ENCODE assay signal across 8 cellular contexts in genomic region chr22:23858484-23858815, GRCh38. TPM values are rescaled to one million over a fixed set of nuclear protein-coding genes. Genes with fewer than 3 reads are reported as not detected.
A peak's percentile ranks its signal among the peaks of the same experiment; 100 is the strongest.
DNase-seq lines count a peak whose midpoint lies in the region; ATAC-seq, FAIRE-seq and TF ChIP-seq lines count a peak whose summit lies in the region.

No MANE protein-coding gene starts in this region.

- no peak for FAIRE-seq in H1 (lab: Jason Lieb, UNC)

- DNase-seq in NB4 (ENCODE audit: low read depth) = no peak
- DNase-seq in H1 (ENCODE audit: low read depth in 1 of 2, low spot score in 2 of 2) = no peak
- DNase-seq in neural progenitor cell (ENCODE audit: low spot score) = no peak
- no peak for DNase-seq in G401 (ENCODE audit: low spot score)
- DNase-seq in NOMO-1 (lab: John Stamatoyannopoulos, UW; ENCODE audit: unreplicated experiment in 2 of 2) = no peak

- peaks cover 5% of the 10 kb centered on the region for H3K27me3 Mint-ChIP-seq in neural progenitor cell (ENCODE audit: insufficient read depth, low read depth)

- no peak for TF ChIP-seq CTCF in NB4 (IDR thresholded peaks at IDR 0.05; ENCODE audit: low read depth, low read length)
- TF ChIP-seq CTCF in H1 (IDR thresholded peaks at IDR 0.05; ENCODE audit: control extremely low read depth in 1 of 3, insufficient read depth in 1 of 3, low read depth in 1 of 3, low read length in 3 of 3) = no peak
- no peak for TF ChIP-seq CTCF in neural progenitor cell (IDR thresholded peaks at IDR 0.05)

- H3K18ac ChIP-seq in H1 (ENCODE audit: extremely low read depth, low read length) = no peak overlapping the region

- in situ Hi-C loops in G401 (cut with HindIII; ENCODE audit: low sequenced_read_pairs) = no loop called here

- no peak overlapping the region for H3K23ac ChIP-seq in H1 (ENCODE audit: insufficient read length)

- no peaks in the 10 kb centered on the region for H3K9me3 ChIP-seq in BLaER1
- no peaks in the 10 kb centered on the region for H3K9me3 ChIP-seq in H1 (ENCODE audit: insufficient read depth in 2 of 2, low read depth in 1 of 2, low read length in 1 of 2)
- H3K9me3 ChIP-seq in neural progenitor cell (ENCODE audit: low read depth) = no peaks in the 10 kb centered on the region

- H2BK15ac ChIP-seq in H1 (ENCODE audit: low read length) = no peak overlapping the region

- no peak overlapping the region for H2AK5ac ChIP-seq in H1 (ENCODE audit: low read depth, low read length)

- peaks cover 8% of the 10 kb centered on the region for H3K36me3 Mint-ChIP-seq in neural progenitor cell

- H3K27me3 ChIP-seq in BLaER1 (no peaks in the 10 kb centered on the region), H1 (replicated peaks in 1 of 4; ENCODE audit: control insufficient read depth in 3 of 4, extremely low read depth in 1 of 4, insufficient read depth in 3 of 4, low read length in 3 of 4) (no peaks in the 10 kb centered on the region), neural progenitor cell (peaks cover 7% of the 10 kb centered on the region)

- no peak for TF ChIP-seq POLR2A in NB4 (IDR thresholded peaks at IDR 0.05; ENCODE audit: extremely low read depth, insufficient read length)
- no peak for TF ChIP-seq POLR2A in H1 (IDR thresholded peaks at IDR 0.05; ENCODE audit: control extremely low read depth in 1 of 2, low read depth in 2 of 2, low read length in 2 of 2)

- CTCF ChIA-PET in H1 (lab: Charles Lee; ENCODE audit: partially characterized antibody) = interaction anchor here (0.6 to 2.5 kb wide), 11 partner anchors 9 to 90 kb away, joined by 3 to 13 read pairs (median 5); partner anchors contain the start of genes CHCHD10 and MIF

- 0 out of 2 replicates have a peak overlapping the region, but pooled peaks have one; percentile 85 for H2BK5ac ChIP-seq in H1 (ENCODE audit: low read depth, low read length)

- H3K4me3 Mint-ChIP-seq in neural progenitor cell = peak overlapping the region; percentile 86

- H4K8ac ChIP-seq in H1 (ENCODE audit: extremely low read depth, insufficient read depth, low read length) = no peak overlapping the region

- no peak overlapping the region for H2BK120ac ChIP-seq in H1 (replicated peaks; ENCODE audit: low read depth, low read length)

- H3K27ac Mint-ChIP-seq in neural progenitor cell = peak overlapping the region; percentile 65

- no peak overlapping the region for H2AFZ ChIP-seq in H1 (ENCODE audit: low read length)
- H2AFZ ChIP-seq in neural progenitor cell (replicated peaks) = peak overlapping the region; percentile 64

- TF ChIP-seq EP300 in H1 (IDR thresholded peaks at IDR 0.05; ENCODE audit: borderline replicate concordance in 1 of 2, low read depth in 2 of 2, low read length in 2 of 2) = no peak

- peaks cover 24% of the 10 kb centered on the region for H3K4me1 ChIP-seq in BLaER1
- peaks cover 3 to 15% (median 5%) of the 10 kb centered on the region in 4 experiments; a peak in 6 of 7 replicates for H3K4me1 ChIP-seq in H1 (replicated peaks in 1 of 4; ENCODE audit: control insufficient read depth in 3 of 4, insufficient read depth in 4 of 4, low read length in 3 of 4)
- H3K4me1 ChIP-seq in neural progenitor cell = peaks cover 4% of the 10 kb centered on the region

- no peak overlapping the region for H4K5ac ChIP-seq in H1 (ENCODE audit: insufficient read length, low read depth, low read length)

- peak overlapping the region; percentile 81 for H3K4me3 ChIP-seq in BLaER1
- H3K4me3 ChIP-seq in NB4 (ENCODE audit: low read depth, low read length) = peak overlapping the region; percentile 89
- H3K4me3 ChIP-seq in H1 (ENCODE audit: extremely low read depth in 1 of 4, insufficient read depth in 2 of 4, low read depth in 3 of 4, low read length in 4 of 4) = peak overlapping the region; percentile 48 to 84 (median 68); a peak in 7 of 8 replicates
- peak overlapping the region; percentile 61 for H3K4me3 ChIP-seq in neural progenitor cell

- peak overlapping the region; percentile 99 for H3K4me2 ChIP-seq in BLaER1
- H3K4me2 ChIP-seq in H1 (ENCODE audit: insufficient read depth in 1 of 2, low read depth in 2 of 2, low read length in 2 of 2) = peak overlapping the region; percentile 76 to 97
- H3K4me2 ChIP-seq in neural progenitor cell = peak overlapping the region; percentile 85

- no peak overlapping the region for H2BK12ac ChIP-seq in H1 (ENCODE audit: low read depth, low read length)

- no peak for TF ChIP-seq RAD21 in H1 (IDR thresholded peaks at IDR 0.05 in 1 of 2, conservative IDR thresholded peaks at IDR 0.05 in 1 of 2; ENCODE audit: low read depth in 2 of 2, low read length in 2 of 2)

- H2BK20ac ChIP-seq in H1 (ENCODE audit: low read length) = no peak overlapping the region

- POLR2A ChIA-PET in H1 (lab: Charles Lee; ENCODE audit: partially characterized antibody) = interaction anchor here (0.7 to 3.3 kb wide), 10 partner anchors 10 to 299 kb away, joined by 3 to 37 read pairs (median 5); partner anchors contain the start of genes DERL3, MIF and MMP11

- H3K14ac ChIP-seq in H1 (ENCODE audit: insufficient read length) = no peak overlapping the region

- no peaks in the 10 kb centered on the region for H3K9me3 Mint-ChIP-seq in neural progenitor cell

- H3K79me1 ChIP-seq in H1 (ENCODE audit: low read depth, low read length) = no peaks in the 10 kb centered on the region

- peak overlapping the region; percentile 89 for H3K9ac ChIP-seq in BLaER1
- H3K9ac ChIP-seq in H1 (replicated peaks in 1 of 4; ENCODE audit: extremely low read depth in 1 of 4, low read depth in 3 of 4, low read length in 3 of 4) = 0 out of 7 replicates have a peak overlapping the region, but pooled peaks of 1 of the 4 experiments have one; percentile 54
- H3K9ac ChIP-seq in neural progenitor cell = no peak overlapping the region

- ATAC-seq in GM21360 (IDR thresholded peaks at IDR 0.05; ENCODE audit: unreplicated experiment) = no peak
- no peak for ATAC-seq in HG02852 (IDR thresholded peaks at IDR 0.05; ENCODE audit: unreplicated experiment)

- H3K23me2 ChIP-seq in H1 (ENCODE audit: low read depth, low read length) = peaks cover 11% of the 10 kb centered on the region

- peaks cover 24% of the 10 kb centered on the region for H3K4me1 Mint-ChIP-seq in neural progenitor cell

- WGBS in H1 (ENCODE audit: extremely low coverage in 1 of 2, insufficient coverage in 1 of 2, insufficient read length in 1 of 2, insufficient replicate concordance in 2 of 2, low coverage in 1 of 2, low lambda C conversion rate in 2 of 2, missing lambda C conversion rate in 1 of 2), 2 experiments = 51% methylated on average over 7 of the region's 7 CpGs; no CpG with 5 or more reads in 1 of the 2 experiments

- H3F3A ChIP-seq in neural progenitor cell (ENCODE audit: low read depth) = peaks cover 28% of the 10 kb centered on the region

- no peak overlapping the region for H3K4ac ChIP-seq in H1 (replicated peaks; ENCODE audit: insufficient read length, low read depth, low read length)

- H3K27ac ChIP-seq in BLaER1 = peak overlapping the region; percentile 91
- peak overlapping the region; percentile 4; the same call in 1 of the 2 replicates for H3K27ac ChIP-seq in H1 (ENCODE audit: low read depth, low read length)
- H3K27ac ChIP-seq in neural progenitor cell = no peak overlapping the region

- H3K56ac ChIP-seq in H1 (replicated peaks; ENCODE audit: insufficient read length, low read depth, low read length) = no peak overlapping the region

- H3K36me3 ChIP-seq in BLaER1 (peaks cover 5% of the 10 kb centered on the region; the same call in 1 of the 2 replicates), H1 (ENCODE audit: control insufficient read depth in 2 of 4, insufficient read depth in 4 of 4, low read length in 3 of 4) (no peaks in the 10 kb centered on the region), neural progenitor cell (no peaks in the 10 kb centered on the region)

- H4K91ac ChIP-seq in H1 (replicated peaks; ENCODE audit: insufficient read length, low read length) = no peak overlapping the region

- H3K79me2 ChIP-seq in H1 (ENCODE audit: control insufficient read depth in 1 of 2, insufficient read depth in 2 of 2, low read length in 2 of 2) (no peaks in the 10 kb centered on the region), neural progenitor cell (ENCODE audit: low read depth) (no peaks in the 10 kb centered on the region)

- H4K20me1 ChIP-seq in BLaER1 = no peaks in the 10 kb centered on the region
- peaks cover 0 to 6% of the 10 kb centered on the region in 2 experiments for H4K20me1 ChIP-seq in H1 (replicated peaks in 1 of 2; ENCODE audit: control insufficient read depth in 1 of 2, insufficient read depth in 2 of 2, low read length in 2 of 2)
- H4K20me1 ChIP-seq in neural progenitor cell (ENCODE audit: low read depth) = no peaks in the 10 kb centered on the region

RNA-seq across cellular contexts. Expression of gene SLC2A11, which starts 0.8 kb away (rescaled TPM):
- 12.5 and 13.2 TPM in 2 replicates for total RNA-seq in H1 (2021; fragmentation: NEBNext Ultra II Directional; extraction: Animal tissue kit (Norgen Biotek cat#: 25700))
- polyA plus RNA-seq in H1 (2011; rRNA removed) = 9.1 and 10.7 TPM in 2 replicates
- polyA plus RNA-seq in H1 (2011; cell fraction: cytosol; rRNA removed) = 16.2 TPM
- 32.5 TPM for polyA plus RNA-seq in H1 (2011; cell fraction: nucleus; rRNA removed)
- 12.7 to 19.4 TPM (median 16.1 TPM) in 4 replicates for polyA plus RNA-seq in H1 (2012, experiment 1 of 2)
- polyA plus RNA-seq in H1 (2012, experiment 2 of 2) = 9.7 TPM
- 14.1 TPM for polyA plus RNA-seq in H1 (2013, experiment 1 of 2)
- 12.3 TPM for polyA plus RNA-seq in H1 (2013, experiment 2 of 2)
- polyA minus RNA-seq in H1 (2011; rRNA and poly(A)+ RNA removed) = 16.2 and 25.1 TPM in 2 replicates
- polyA minus RNA-seq in H1 (2011; cell fraction: cytosol; rRNA and poly(A)+ RNA removed) = 5.9 TPM
- 20.7 TPM for polyA minus RNA-seq in H1 (2011; cell fraction: nucleus; rRNA and poly(A)+ RNA removed)
- total RNA-seq in neural progenitor cell (ENCODE audit: low replicate concordance) = 3.8 and 12.1 TPM in 2 replicates
- total RNA-seq in G401 (2014; rRNA removed; shearing (Covaris generic)) = not detected in 2 replicates

RNA-seq across cellular contexts. Expression of gene DERL3, which starts 19.6 kb away (rescaled TPM):
- 8.7 and 9.9 TPM in 2 replicates for total RNA-seq in H1 (2021; fragmentation: NEBNext Ultra II Directional; extraction: Animal tissue kit (Norgen Biotek cat#: 25700))
- 19.5 and 27.8 TPM in 2 replicates for polyA plus RNA-seq in H1 (2011; rRNA removed)
- polyA plus RNA-seq in H1 (2011; cell fraction: cytosol; rRNA removed) = 18.7 TPM
- polyA plus RNA-seq in H1 (2011; cell fraction: nucleus; rRNA removed) = 46.9 TPM
- polyA plus RNA-seq in H1 (2012, experiment 1 of 2) = 6.7 to 16.6 TPM (median 12.9 TPM) in 4 replicates
- 14.4 TPM for polyA plus RNA-seq in H1 (2012, experiment 2 of 2)
- polyA plus RNA-seq in H1 (2013, experiment 1 of 2) = 20.0 TPM
- polyA plus RNA-seq in H1 (2013, experiment 2 of 2) = 21.0 TPM
- 4.5 and 5.2 TPM in 2 replicates for polyA minus RNA-seq in H1 (2011; rRNA and poly(A)+ RNA removed)
- 4.6 TPM for polyA minus RNA-seq in H1 (2011; cell fraction: cytosol; rRNA and poly(A)+ RNA removed)
- 6.7 TPM for polyA minus RNA-seq in H1 (2011; cell fraction: nucleus; rRNA and poly(A)+ RNA removed)
- 1.1 and 7.7 TPM in 2 replicates for total RNA-seq in neural progenitor cell (ENCODE audit: low replicate concordance)
- total RNA-seq in G401 (2014; rRNA removed; shearing (Covaris generic)) = not detected in 2 replicates

RNA-seq across cellular contexts. Expression of gene MIF, which starts 35.7 kb away (rescaled TPM):
- 1,082 and 1,119 TPM in 2 replicates for total RNA-seq in H1 (2021; fragmentation: NEBNext Ultra II Directional; extraction: Animal tissue kit (Norgen Biotek cat#: 25700))
- 1,870 and 2,008 TPM in 2 replicates for polyA plus RNA-seq in H1 (2011; rRNA removed)
- 1,234 TPM for polyA plus RNA-seq in H1 (2011; cell fraction: cytosol; rRNA removed)
- polyA plus RNA-seq in H1 (2011; cell fraction: nucleus; rRNA removed) = 854 TPM
- polyA plus RNA-seq in H1 (2012, experiment 1 of 2) = 481 to 1,182 TPM (median 1,056 TPM) in 4 replicates
- polyA plus RNA-seq in H1 (2012, experiment 2 of 2) = 1,334 TPM
- polyA plus RNA-seq in H1 (2013, experiment 1 of 2) = 1,822 TPM
- 1,703 TPM for polyA plus RNA-seq in H1 (2013, experiment 2 of 2)
- polyA minus RNA-seq in H1 (2011; rRNA and poly(A)+ RNA removed) = 45.6 and 50.1 TPM in 2 replicates
- 631 TPM for polyA minus RNA-seq in H1 (2011; cell fraction: cytosol; rRNA and poly(A)+ RNA removed)
- polyA minus RNA-seq in H1 (2011; cell fraction: nucleus; rRNA and poly(A)+ RNA removed) = 307 TPM
- 132 and 552 TPM in 2 replicates for total RNA-seq in neural progenitor cell (ENCODE audit: low replicate concordance)
- total RNA-seq in G401 (2014; rRNA removed; shearing (Covaris generic)) = not detected in 2 replicates

Comparison
In these comparisons a context has a peak if more than half of its experiments do, and no peak if none do; other contexts are left out.
1. RNA of gene MIF, which starts 35.7 kb away (total RNA-seq): 1,082 to 1,119 TPM in H1 and 132 to 552 TPM in neural progenitor cell; not detected in G401; every median in the first group is over 100 times any median in the second.
2. Peak in every context shown above with its lines, with median percentiles within 50 percentile points of each other: H3K4me2 ChIP-seq and H3K4me3 ChIP-seq.